In genomic region chr11:12534549-12534948, GRCh38 we compare ENCODE assay signal across 22 cellular contexts.
A peak's percentile ranks its signal among the peaks of the same experiment; 100 is the strongest.
DNase-seq lines count a peak whose midpoint lies in the region; ATAC-seq and TF ChIP-seq lines count a peak whose summit lies in the region.
"Had no signal": no experiment of that assay in that cellular context is flagged by ENCODE, and none has a peak within 500 bp of the region (broad histone marks: within the 10 kb centered on the region; RNA-seq: fewer than 3 reads in every experiment).

No MANE protein-coding gene starts in this region.

- ATAC-seq in PC-3 (peak; percentile 17; the same call in 1 of the 2 replicates), left colon (peak; percentile 91), sciatic nerve (no peak), HG02798 (IDR thresholded peaks at IDR 0.05; ENCODE audit: poor library complexity, unreplicated experiment) (no peak)

- no peak overlapping the region for H3K9ac ChIP-seq in PC-3 (ENCODE audit: low read length)
- H3K9ac ChIP-seq: GM23248, KMS-11 had no signal

- H3K79me2 ChIP-seq in PC-3 (ENCODE audit: low read length), result no peaks in the 10 kb centered on the region

- H3K9me2 ChIP-seq in PC-3 (replicated peaks; ENCODE audit: low read length), result no peaks in the 10 kb centered on the region

- H4K20me1 ChIP-seq in PC-3 (ENCODE audit: low read length), result no peaks in the 10 kb centered on the region

- POLR2A ChIA-PET in PC-3 (lab: Charles Lee; ENCODE audit: unreplicated experiment), result no interaction called here

- no peaks in the 10 kb centered on the region for H3K36me3 ChIP-seq in PC-3 (ENCODE audit: low read depth, low read length)

- H3K9me3 ChIP-seq in PC-3 (ENCODE audit: low read length), result no peaks in the 10 kb centered on the region

- CTCF ChIA-PET in PC-3 (lab: Charles Lee), result no interaction called here

- H3K4me1 ChIP-seq in PC-3 (ENCODE audit: insufficient read depth, low read length), result peaks cover 8% of the 10 kb centered on the region

- H3F3A ChIP-seq in PC-3 (ENCODE audit: low read length, unreplicated experiment), result no peaks in the 10 kb centered on the region

- H3K27ac ChIP-seq in C4-2B, result peak overlapping the region; percentile 13; the same call in 1 of the 2 replicates
- no peak overlapping the region for H3K27ac ChIP-seq in PC-3 (ENCODE audit: low read length)
- H3K27ac ChIP-seq: GM23248, KMS-11, RWPE1 had no signal

- no peak overlapping the region for H3K4me2 ChIP-seq in PC-3 (ENCODE audit: low read length)
- H3K4me2 ChIP-seq: KMS-11 had no signal

- intact Hi-C loops in PC-3 (cut with micrococcal nuclease), result no loop called here
- intact Hi-C loops in left colon (cut with DNase I, micrococcal nuclease), result no loop called here
- intact Hi-C loops in sciatic nerve (cut with DNase I), result no loop called here

- TF ChIP-seq CTCF in C4-2B (conservative IDR thresholded peaks at IDR 0.05) (no peak), PC-3 (conservative IDR thresholded peaks at IDR 0.05; ENCODE audit: low read depth, low read length) (no peak)

- BruUV-seq in PC-3 (replicated peaks; lab: Mats Ljungman, UMichigan), result no TSS peak

- H3K4me3 ChIP-seq in PC-3 (ENCODE audit: low read length), result no peak overlapping the region
- H3K4me3 ChIP-seq: GM23248 had no signal

- H3K27me3 ChIP-seq in PC-3 (ENCODE audit: low read length), result no peaks in the 10 kb centered on the region

- DNase-seq in PC-3 (no peak), left colon (no peak), sciatic nerve (ENCODE audit: low spot score) (peak; percentile 17), retina (no peak), kidney glomerular epithelial cell (lab: John Stamatoyannopoulos, UW) (no peak)
- DNase-seq: C1 segment of cervical spinal cord; CD8-positive, alpha-beta memory T cell; DMS 273 treated with DMSO at 0.1 percent for 48 hours; DND-41; GM23248; H7; NCI-H1092; NCI-H1417 treated with DMSO at 0.1 percent for 48 hours; NCI-H1694 treated with DMSO at 0.1 percent for 48 hours; NCI-H2081; NCI-H2227 treated with DMSO at 0.1 percent for 48 hours; NCI-H526 treated with DMSO at 0.1 percent for 48 hours; SHP77 had no signal

- H2AFZ ChIP-seq in PC-3 (ENCODE audit: low read length), result no peak overlapping the region
- H2AFZ ChIP-seq: GM23248 had no signal

Comparison
In these comparisons a context has a peak if more than half of its experiments do, and no peak if none do; other contexts are left out.
1. ATAC-seq: peak in PC-3 (single experiment) and left colon (single experiment); none in sciatic nerve (single experiment) and HG02798 (single experiment).